Comparison of ENCODE assay signal across 27 cellular contexts in genomic region chr16:86939609-86940008, GRCh38.
"Had no signal": no experiment of that assay in that cellular context is flagged by ENCODE, and none has a peak within 500 bp of the region (broad histone marks: within the 10 kb centered on the region; RNA-seq: fewer than 3 reads in every experiment).

No MANE protein-coding gene starts in this region.

- H3K4me3 ChIP-seq: left ventricle myocardium inferior, lung, neural progenitor cell, right atrium auricular region, right lobe of liver, smooth muscle cell, stomach, testis, thyroid gland, transverse colon, upper lobe of left lung had no signal

- DNase-seq: hippocampal formation; kidney; left ventricle myocardium inferior; mesendoderm; naive B cell; natural killer cell; nephron progenitor cell; occipital lobe; right lobe of liver; stimulated activated CD4-positive, alpha-beta T cell treated with anti-CD3 and anti-CD28 coated beads, Interleukin-1b, Interleukin-23, amount 100 ng/mL, for 48 hours; stimulated activated CD4-positive, alpha-beta T cell treated with anti-CD3 and anti-CD28 coated beads, Interleukin-2, amount 100 ng/mL, for 48 hours; stimulated activated CD4-positive, alpha-beta T cell treated with anti-CD3 and anti-CD28 coated beads, Interleukin-4, amount 100 ng/mL, for 4 hours; stimulated activated CD8-positive, alpha-beta memory T cell treated with anti-CD3 and anti-CD28 coated beads, Interleukin-4, amount 100 ng/mL, for 48 hours; stimulated activated naive CD8-positive, alpha-beta T cell treated with anti-CD3 and anti-CD28 coated beads, Interleukin-15, Interleukin-2, amounts not matched to agents 100 U/mL and 50 U/mL, for 24 hours; stomach; testis; thyroid gland; transverse colon; upper lobe of left lung had no signal

- H3K9ac ChIP-seq: neural progenitor cell, parathyroid adenoma had no signal

- ATAC-seq: natural killer cell; right lobe of liver; stimulated activated memory B cell treated with anti-CD40 and anti-IgM and Interleukin-4, amounts not matched to agents 10 μg/mL and 1 μg/mL and 100 μg/mL, for 72 hours; stimulated activated naive CD8-positive, alpha-beta T cell treated with anti-CD3 and anti-CD28 coated beads, Interleukin-15, Interleukin-2, amounts not matched to agents 100 U/mL and 50 U/mL, for 24 hours had no signal

- H3K4me2 ChIP-seq: neural progenitor cell, smooth muscle cell had no signal

- H3K79me2 ChIP-seq: parathyroid adenoma had no signal

- H3K36me3 ChIP-seq: left ventricle myocardium inferior, neural progenitor cell, neutrophil, right atrium auricular region, right lobe of liver, stomach, thyroid gland, transverse colon, upper lobe of left lung had no signal

- H3K4me1 ChIP-seq: left ventricle myocardium inferior, neural progenitor cell, parathyroid adenoma, right atrium auricular region, right lobe of liver, stomach, testis, thyroid gland, transverse colon, upper lobe of left lung had no signal

- H3K27ac ChIP-seq: left ventricle myocardium inferior, neural progenitor cell, neutrophil, parathyroid adenoma, right atrium auricular region, right lobe of liver, stomach, testis, thyroid gland, transverse colon, upper lobe of left lung had no signal

- H3K27me3 ChIP-seq: neural progenitor cell, right atrium auricular region, right lobe of liver, testis, thyroid gland had no signal

- FAIRE-seq: kidney, urothelium cell line had no signal

- H3K9me3 ChIP-seq: neutrophil, right lobe of liver, testis, thyroid gland, transverse colon, upper lobe of left lung had no signal

- H2AFZ ChIP-seq: neural progenitor cell, parathyroid adenoma had no signal
